ENCODE assay signal across 22 cellular contexts in genomic region chr1:203360772-203361171, GRCh38. TPM values are rescaled to one million over a fixed set of nuclear protein-coding genes. Genes with fewer than 3 reads are reported as not detected.
DNase-seq lines count a peak whose midpoint lies in the region; ATAC-seq, FAIRE-seq and TF ChIP-seq lines count a peak whose summit lies in the region.
"Had no signal": no experiment of that assay in that cellular context is flagged by ENCODE, and none has a peak within 500 bp of the region (broad histone marks: within the 10 kb centered on the region; RNA-seq: fewer than 3 reads in every experiment).

No MANE protein-coding gene starts in this region.

- peaks cover 25% of the 10 kb centered on the region for H3K27me3 Mint-ChIP-seq in mesothelial cell of epicardium (ENCODE audit: low read depth)

- no peak overlapping the region for H3K4me3 Mint-ChIP-seq in mesothelial cell of epicardium
- H3K4me3 Mint-ChIP-seq: CD14-positive monocyte had no signal

- no peak overlapping the region for H3K4me3 ChIP-seq in SK-N-SH (ENCODE audit: low read depth in 2 of 2, low read length in 1 of 2)
- H3K4me3 ChIP-seq: A549, GM12878, SJCRH30 had no signal

- ATAC-seq in SK-N-SH treated with all-trans-retinoic acid at 6 μM for 48 hours, result no peak

- peak overlapping the region; percentile 74 for H3K27ac Mint-ChIP-seq in mesothelial cell of epicardium

- peaks cover 0 to 44% of the 10 kb centered on the region in 2 experiments; a peak in 2 of 4 replicates for H3K4me1 ChIP-seq in SK-N-SH (ENCODE audit: control insufficient read depth in 1 of 2, insufficient read depth in 2 of 2, low read depth in 1 of 2, low read length in 1 of 2)
- H3K4me1 ChIP-seq: A549, SJCRH30 had no signal

- H3K27ac ChIP-seq in SK-N-SH (ENCODE audit: low read depth in 2 of 2, low read length in 1 of 2), result peak overlapping the region in 1 of 2 experiments; percentile 97; a peak in 2 of 4 replicates
- peak overlapping the region; percentile 59 for H3K27ac ChIP-seq in angular gyrus (ENCODE audit: low read depth, low read length)
- H3K27ac ChIP-seq: A549, RWPE1, SJCRH30 had no signal

- no peak for TF ChIP-seq POLR2A in H54 (IDR thresholded peaks at IDR 0.05; ENCODE audit: low read depth, low read length)

- H4K20me1 ChIP-seq in SK-N-SH (ENCODE audit: insufficient read depth), result no peaks in the 10 kb centered on the region

- no peaks in the 10 kb centered on the region for H3K36me3 ChIP-seq in SK-N-SH (replicated peaks in 1 of 2; ENCODE audit: control insufficient read depth in 1 of 2, insufficient read depth in 2 of 2, low read length in 1 of 2)
- H3K36me3 ChIP-seq: SJCRH30 had no signal

- DNase-seq in SK-N-SH (peak; percentile 52), mesothelial cell of epicardium (ENCODE audit: low spot score in 2 of 2, unreplicated experiment in 2 of 2) (no peak), cortex of kidney (lab: John Stamatoyannopoulos, UW) (no peak), NCI-H2029 treated with DMSO at 0.1 percent for 48 hours (lab: John Stamatoyannopoulos, UW) (no peak), H54 (ENCODE audit: insufficient read length, low spot score) (no peak), SW480 (ENCODE audit: low spot score) (no peak)
- DNase-seq: COR-L47; DMS53; KBM-7; NCI-H1105; NCI-H1930; NCI-H226; NCI-H526; NK-92 treated with Interleukin-12 subunit alpha and Interleukin-12 subunit beta, amount 100 ng/mL, for 24 hours; SJCRH30 had no signal

- no peak for FAIRE-seq in H54 (lab: Jason Lieb, UNC)
- FAIRE-seq: A549, GM12878 had no signal

- peaks cover 41% of the 10 kb centered on the region; the same call in 1 of the 2 replicates for H3K27me3 ChIP-seq in SK-N-SH (ENCODE audit: insufficient read depth)

- no peak for TF ChIP-seq CTCF in SK-N-SH (IDR thresholded peaks at IDR 0.05)
- TF ChIP-seq CTCF in mesothelial cell of epicardium (IDR thresholded peaks at IDR 0.05; ENCODE audit: unreplicated experiment), result no peak

- TF ChIP-seq EP300 in SK-N-SH (IDR thresholded peaks at IDR 0.05; ENCODE audit: borderline replicate concordance in 1 of 2, low read depth in 1 of 2, low read length in 1 of 2), result peak in 1 of 2 experiments; percentile 49; a peak in 1 of 4 replicates

- no peaks in the 10 kb centered on the region for H3K9me3 Mint-ChIP-seq in mesothelial cell of epicardium

- TF ChIP-seq RAD21 in SK-N-SH (IDR thresholded peaks at IDR 0.05; ENCODE audit: low read length), result 0 out of 2 replicates have a peak, but pooled peaks have one; percentile 8

- H3K9me2 ChIP-seq in SK-N-SH, result no peaks in the 10 kb centered on the region

- H3K36me3 Mint-ChIP-seq in mesothelial cell of epicardium, result no peaks in the 10 kb centered on the region
- H3K36me3 Mint-ChIP-seq: CD14-positive monocyte had no signal

- H3F3A ChIP-seq in SK-N-SH (replicated peaks; ENCODE audit: insufficient read depth), result no peaks in the 10 kb centered on the region

- H3K4me2 ChIP-seq in SK-N-SH, result no peak overlapping the region
- H3K4me2 ChIP-seq: A549 had no signal

- peaks cover 33% of the 10 kb centered on the region for H3K4me1 Mint-ChIP-seq in mesothelial cell of epicardium

- 40% methylated on average over 6 of the region's 7 CpGs for WGBS in SK-N-SH (ENCODE audit: low lambda C conversion rate)

- H3K9me3 ChIP-seq in SK-N-SH, result no peaks in the 10 kb centered on the region
- H3K9me3 ChIP-seq: A549, SJCRH30 had no signal

- no peak overlapping the region for H3K9ac ChIP-seq in SK-N-SH

- CTCF ChIA-PET in SK-N-SH (lab: Yijun Ruan, JAX), result interaction anchor here (1.5 to 11.8 kb wide), 4 partner anchors 21 to 127 kb away, joined by 8 to 157 read pairs (median 26); no protein-coding TSS in a partner anchor

- no peak overlapping the region for H2AFZ ChIP-seq in SK-N-SH (ENCODE audit: low read depth)

- no peaks in the 10 kb centered on the region for H3K79me2 ChIP-seq in SK-N-SH (ENCODE audit: insufficient read depth)

- POLR2A ChIA-PET in SK-N-SH (lab: Yijun Ruan, JAX), result no interaction called here

TF ChIP-seq in SK-N-SH, 30 proteins besides CTCF, POLR2A, EP300 and RAD21 (continues in another document):
- no peak for TF ChIP-seq TEAD4 (IDR thresholded peaks at IDR 0.05; ENCODE audit: borderline replicate concordance, insufficient read depth)
- TF ChIP-seq MXI1 (IDR thresholded peaks at IDR 0.05; ENCODE audit: low read depth, low read length), result peak; percentile 44; the same call in 1 of the 2 replicates
- TF ChIP-seq TCF12 (IDR thresholded peaks at IDR 0.05), result no peak
- no peak for TF ChIP-seq GABPA (IDR thresholded peaks at IDR 0.05; ENCODE audit: low read depth)
- peak; percentile 35 for TF ChIP-seq CHD2 (IDR thresholded peaks at IDR 0.05; ENCODE audit: low read length, partially characterized antibody)
- TF ChIP-seq NRF1 (IDR thresholded peaks at IDR 0.05; ENCODE audit: low read depth, low read length), result no peak
- TF ChIP-seq GATA2 (CRISPR knock-in tag; IDR thresholded peaks at IDR 0.05), result peak; percentile 79
- no peak for TF ChIP-seq YY1 (IDR thresholded peaks at IDR 0.05; ENCODE audit: low read depth)
- no peak for TF ChIP-seq ELF1 (IDR thresholded peaks at IDR 0.05)
- no peak for TF ChIP-seq NFIC (IDR thresholded peaks at IDR 0.05; ENCODE audit: borderline replicate concordance)
- no peak for TF ChIP-seq USF2 (IDR thresholded peaks at IDR 0.05; ENCODE audit: borderline replicate concordance, low read depth, low read length)
- TF ChIP-seq USF1 (IDR thresholded peaks at IDR 0.05; ENCODE audit: borderline replicate concordance, low read depth), result no peak
- peak; percentile 5; the same call in 1 of the 2 replicates for TF ChIP-seq RCOR1 (IDR thresholded peaks at IDR 0.05; ENCODE audit: low read length)
- no peak for TF ChIP-seq RXRA (IDR thresholded peaks at IDR 0.05; ENCODE audit: borderline replicate concordance, low read depth)
- no peak for TF ChIP-seq FOSL2 (IDR thresholded peaks at IDR 0.05; ENCODE audit: borderline replicate concordance, low read depth)

TF ChIP-seq in SK-N-SH treated with all-trans-retinoic acid at 6 μM for 48 hours, 23 proteins besides CTCF, POLR2A, EP300 and RAD21:
- TF ChIP-seq TOX (CRISPR knock-in tag; IDR thresholded peaks at IDR 0.05; ENCODE audit: borderline replicate concordance), result no peak
- TF ChIP-seq RARB (CRISPR knock-in tag; IDR thresholded peaks at IDR 0.05), result no peak
- TF ChIP-seq ZC3H10 (CRISPR knock-in tag; IDR thresholded peaks at IDR 0.05), result no peak
- TF ChIP-seq ESRRG (CRISPR knock-in tag; IDR thresholded peaks at IDR 0.05), result no peak
- no peak for TF ChIP-seq POU6F1 (CRISPR knock-in tag; IDR thresholded peaks at IDR 0.05; ENCODE audit: borderline replicate concordance, low read depth)
- TF ChIP-seq OSR1 (CRISPR knock-in tag; IDR thresholded peaks at IDR 0.05), result no peak
- TF ChIP-seq ZFP30 (CRISPR knock-in tag; IDR thresholded peaks at IDR 0.05), result no peak
- no peak for TF ChIP-seq CSRNP3 (CRISPR knock-in tag; IDR thresholded peaks at IDR 0.05)
- TF ChIP-seq CSDC2 (CRISPR knock-in tag; IDR thresholded peaks at IDR 0.05), result no peak
- TF ChIP-seq CREB5 (CRISPR knock-in tag; IDR thresholded peaks at IDR 0.05; ENCODE audit: low read depth), result no peak
- TF ChIP-seq BACH2 (CRISPR knock-in tag; IDR thresholded peaks at IDR 0.05; ENCODE audit: borderline replicate concordance), result no peak

RNA-seq across cellular contexts. Expression of gene FMOD, which starts 9.8 kb away (rescaled TPM):
- not detected in 2 replicates for polyA plus RNA-seq in SK-N-SH (2012; rRNA removed)
- not detected in 2 replicates for polyA plus RNA-seq in SK-N-SH (2012; cell fraction: cytosol; rRNA removed)
- polyA plus RNA-seq in SK-N-SH (2012; cell fraction: nucleus; rRNA removed), result 0.02 TPM in 1 of 2 replicates, not detected in the other
- total RNA-seq in mesothelial cell of epicardium, result 77.3 to 86.0 TPM (median 82.1 TPM) in 3 replicates
- total RNA-seq: M059J had no signal
- polyA plus RNA-seq: CD14-positive monocyte had no signal

RNA-seq across cellular contexts. Expression of gene BTG2, which starts 55.5 kb away (rescaled TPM):
- polyA plus RNA-seq in SK-N-SH (2012; rRNA removed), result 26.2 and 33.5 TPM in 2 replicates
- polyA plus RNA-seq in SK-N-SH (2012; cell fraction: cytosol; rRNA removed), result 19.1 and 24.9 TPM in 2 replicates
- polyA plus RNA-seq in SK-N-SH (2012; cell fraction: nucleus; rRNA removed), result 13.7 and 24.3 TPM in 2 replicates
- 186 to 192 TPM (median 191 TPM) in 3 replicates for total RNA-seq in mesothelial cell of epicardium
